ENCODE assay signal across 29 cellular contexts in the genomic region with DNA sequence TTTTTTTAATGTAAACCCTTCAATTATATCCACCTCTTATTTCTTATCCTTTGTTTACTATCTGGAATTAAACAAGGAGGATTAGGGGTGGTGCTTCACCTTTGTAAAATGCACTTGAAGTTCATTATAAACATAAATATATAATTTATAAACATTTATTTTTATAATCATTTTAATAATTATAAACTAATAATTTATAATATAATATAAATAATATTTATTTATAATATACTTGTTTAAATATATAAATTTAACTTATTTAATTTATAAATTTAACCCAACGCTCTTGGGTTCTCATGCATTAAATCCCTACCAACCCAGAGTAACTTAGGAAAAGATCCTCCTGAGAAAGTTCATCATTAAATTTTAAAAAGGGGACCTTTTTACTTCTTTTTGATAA.
"Had no signal": no experiment of that assay in that cellular context is flagged by ENCODE, and none has a peak within 500 bp of the region (broad histone marks: within the 10 kb centered on the region; RNA-seq: fewer than 3 reads in every experiment).

No MANE protein-coding gene starts in this region.

- H3K36me3 ChIP-seq: adrenal gland, cardiac muscle cell, esophagus muscularis mucosa had no signal

- ATAC-seq: activated CD4-positive, CD25-positive, alpha-beta regulatory T cell treated with anti-CD3 and anti-CD28 coated beads, Interleukin-2, amount 50 U/mL, for 24 hours; activated CD8-positive, alpha-beta T cell treated with anti-CD3 and anti-CD28 coated beads for 36 hours; activated naive CD8-positive, alpha-beta T cell treated with anti-CD3 and anti-CD28 coated beads, Interleukin-2, amount 50 U/mL, for 24 hours; activated T-cell treated with anti-CD3 and anti-CD28 coated beads, Interleukin-2, amount 50 U/mL, for 4 hours; activated T-helper 17 cell treated with anti-CD3 and anti-CD28 coated beads, Interleukin-2, amount 50 U/mL, for 72 hours; body of pancreas; effector memory CD8-positive, alpha-beta T cell had no signal

- H3K27ac ChIP-seq: adrenal gland, body of pancreas, cardiac muscle cell, coronary artery, esophagus muscularis mucosa, VCaP had no signal

- H3K9me3 ChIP-seq: adrenal gland, body of pancreas, esophagus muscularis mucosa had no signal

- H3K4me1 ChIP-seq: adrenal gland, body of pancreas had no signal

- H3K4me3 ChIP-seq: adrenal gland, body of pancreas, cardiac muscle cell, coronary artery, esophagus muscularis mucosa had no signal

- H3K27me3 ChIP-seq: adrenal gland, body of pancreas, cardiac muscle cell, esophagus muscularis mucosa had no signal

- DNase-seq: activated B cell treated with CpG ODN at 0.5 μM for 24 hours; activated CD4-positive, alpha-beta T cell treated with anti-CD3 and anti-CD28 coated beads for 48 hours; activated CD4-positive, alpha-beta T cell treated with anti-CD3 and anti-CD28 coated beads, Interleukin-2, amount 50 U/mL, for 1 hour; activated CD4-positive, alpha-beta T cell treated with anti-CD3 and anti-CD28 coated beads, Interleukin-2, amount 50 U/mL, for 48 hours; activated CD8-positive, alpha-beta memory T cell treated with anti-CD3 and anti-CD28 coated beads for 24 hours; activated CD8-positive, alpha-beta T cell treated with anti-CD3 and anti-CD28 coated beads for 36 hours; activated effector memory CD4-positive, alpha-beta T cell treated with Interleukin-2 at 50 U/mL for 16 hours; activated naive CD4-positive, alpha-beta T cell treated with anti-CD3 and anti-CD28 coated beads for 36 hours; activated naive CD8-positive, alpha-beta T cell treated with anti-CD3 and anti-CD28 coated beads for 36 hours; activated naive CD8-positive, alpha-beta T cell treated with anti-CD3 and anti-CD28 coated beads, Interleukin-2, amount 50 U/mL, for 24 hours; activated T-cell treated with anti-CD3 and anti-CD28 coated beads, Interleukin-2, amount 50 U/mL, for 4 hours; adrenal gland; amygdala; aorta; body of pancreas; central memory CD4-positive, alpha-beta T cell; cerebellar nuclear complex; effector CD4-positive, alpha-beta T cell; effector memory CD8-positive, alpha-beta T cell; erythroblast; foreskin melanocyte; head of caudate nucleus; T-helper 2 cell had no signal
